In the genomic region with DNA sequence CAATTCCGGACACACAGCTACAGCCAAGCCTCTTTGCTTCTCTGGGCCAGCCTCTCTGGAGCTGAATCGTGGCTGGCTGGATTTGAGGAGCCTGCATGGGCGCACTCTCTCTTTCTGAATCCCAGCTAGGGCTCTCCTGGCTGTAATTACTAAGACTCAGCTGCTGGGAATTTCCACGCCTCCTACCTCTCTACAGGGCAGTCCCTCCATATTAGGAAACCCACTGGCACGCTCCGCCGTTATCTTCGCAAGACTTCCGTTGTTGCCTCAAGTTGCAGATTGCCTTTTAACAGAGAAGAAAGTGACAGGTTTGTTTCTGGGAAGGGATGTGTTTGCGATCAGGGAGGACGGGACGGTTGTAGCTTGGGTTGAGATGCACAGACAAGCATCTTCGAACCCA, we compare ENCODE assay signal across 1 cellular context.
TF ChIP-seq lines count a peak whose summit lies in the region.

No MANE protein-coding gene starts in this region.

TF ChIP-seq in SK-N-SH treated with all-trans-retinoic acid at 6 μM for 48 hours, 23 proteins besides CTCF, POLR2A, EP300 and RAD21 (continued from another document):
- TF ChIP-seq, protein P1, sequence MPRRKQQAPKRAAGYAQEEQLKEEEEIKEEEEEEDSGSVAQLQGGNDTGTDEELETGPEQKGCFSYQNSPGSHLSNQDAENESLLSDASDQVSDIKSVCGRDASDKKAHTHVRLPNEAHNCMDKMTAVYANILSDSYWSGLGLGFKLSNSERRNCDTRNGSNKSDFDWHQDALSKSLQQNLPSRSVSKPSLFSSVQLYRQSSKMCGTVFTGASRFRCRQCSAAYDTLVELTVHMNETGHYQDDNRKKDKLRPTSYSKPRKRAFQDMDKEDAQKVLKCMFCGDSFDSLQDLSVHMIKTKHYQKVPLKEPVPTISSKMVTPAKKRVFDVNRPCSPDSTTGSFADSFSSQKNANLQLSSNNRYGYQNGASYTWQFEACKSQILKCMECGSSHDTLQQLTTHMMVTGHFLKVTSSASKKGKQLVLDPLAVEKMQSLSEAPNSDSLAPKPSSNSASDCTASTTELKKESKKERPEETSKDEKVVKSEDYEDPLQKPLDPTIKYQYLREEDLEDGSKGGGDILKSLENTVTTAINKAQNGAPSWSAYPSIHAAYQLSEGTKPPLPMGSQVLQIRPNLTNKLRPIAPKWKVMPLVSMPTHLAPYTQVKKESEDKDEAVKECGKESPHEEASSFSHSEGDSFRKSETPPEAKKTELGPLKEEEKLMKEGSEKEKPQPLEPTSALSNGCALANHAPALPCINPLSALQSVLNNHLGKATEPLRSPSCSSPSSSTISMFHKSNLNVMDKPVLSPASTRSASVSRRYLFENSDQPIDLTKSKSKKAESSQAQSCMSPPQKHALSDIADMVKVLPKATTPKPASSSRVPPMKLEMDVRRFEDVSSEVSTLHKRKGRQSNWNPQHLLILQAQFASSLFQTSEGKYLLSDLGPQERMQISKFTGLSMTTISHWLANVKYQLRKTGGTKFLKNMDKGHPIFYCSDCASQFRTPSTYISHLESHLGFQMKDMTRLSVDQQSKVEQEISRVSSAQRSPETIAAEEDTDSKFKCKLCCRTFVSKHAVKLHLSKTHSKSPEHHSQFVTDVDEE (CRISPR knock-in tag; IDR thresholded peaks at IDR 0.05) = no peak
- TF ChIP-seq TCF4 (CRISPR knock-in tag; IDR thresholded peaks at IDR 0.05; ENCODE audit: borderline replicate concordance) (no peak), ZFP30 (CRISPR knock-in tag; IDR thresholded peaks at IDR 0.05) (no peak), ARNTL (CRISPR knock-in tag; IDR thresholded peaks at IDR 0.05; ENCODE audit: borderline replicate concordance, low read depth) (no peak), PATZ1 (CRISPR knock-in tag; IDR thresholded peaks at IDR 0.05; ENCODE audit: borderline replicate concordance) (no peak), CSDC2 (CRISPR knock-in tag; IDR thresholded peaks at IDR 0.05) (no peak), ZFP3 (CRISPR knock-in tag; IDR thresholded peaks at IDR 0.05) (no peak)
- TF ChIP-seq, protein P2, sequence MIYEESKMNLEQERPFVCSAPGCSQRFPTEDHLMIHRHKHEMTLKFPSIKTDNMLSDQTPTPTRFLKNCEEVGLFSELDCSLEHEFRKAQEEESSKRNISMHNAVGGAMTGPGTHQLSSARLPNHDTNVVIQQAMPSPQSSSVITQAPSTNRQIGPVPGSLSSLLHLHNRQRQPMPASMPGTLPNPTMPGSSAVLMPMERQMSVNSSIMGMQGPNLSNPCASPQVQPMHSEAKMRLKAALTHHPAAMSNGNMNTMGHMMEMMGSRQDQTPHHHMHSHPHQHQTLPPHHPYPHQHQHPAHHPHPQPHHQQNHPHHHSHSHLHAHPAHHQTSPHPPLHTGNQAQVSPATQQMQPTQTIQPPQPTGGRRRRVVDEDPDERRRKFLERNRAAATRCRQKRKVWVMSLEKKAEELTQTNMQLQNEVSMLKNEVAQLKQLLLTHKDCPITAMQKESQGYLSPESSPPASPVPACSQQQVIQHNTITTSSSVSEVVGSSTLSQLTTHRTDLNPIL (CRISPR knock-in tag; IDR thresholded peaks at IDR 0.05; ENCODE audit: low read depth) = no peak
